Comparison of ENCODE assay signal across 8 cellular contexts in the genomic region with DNA sequence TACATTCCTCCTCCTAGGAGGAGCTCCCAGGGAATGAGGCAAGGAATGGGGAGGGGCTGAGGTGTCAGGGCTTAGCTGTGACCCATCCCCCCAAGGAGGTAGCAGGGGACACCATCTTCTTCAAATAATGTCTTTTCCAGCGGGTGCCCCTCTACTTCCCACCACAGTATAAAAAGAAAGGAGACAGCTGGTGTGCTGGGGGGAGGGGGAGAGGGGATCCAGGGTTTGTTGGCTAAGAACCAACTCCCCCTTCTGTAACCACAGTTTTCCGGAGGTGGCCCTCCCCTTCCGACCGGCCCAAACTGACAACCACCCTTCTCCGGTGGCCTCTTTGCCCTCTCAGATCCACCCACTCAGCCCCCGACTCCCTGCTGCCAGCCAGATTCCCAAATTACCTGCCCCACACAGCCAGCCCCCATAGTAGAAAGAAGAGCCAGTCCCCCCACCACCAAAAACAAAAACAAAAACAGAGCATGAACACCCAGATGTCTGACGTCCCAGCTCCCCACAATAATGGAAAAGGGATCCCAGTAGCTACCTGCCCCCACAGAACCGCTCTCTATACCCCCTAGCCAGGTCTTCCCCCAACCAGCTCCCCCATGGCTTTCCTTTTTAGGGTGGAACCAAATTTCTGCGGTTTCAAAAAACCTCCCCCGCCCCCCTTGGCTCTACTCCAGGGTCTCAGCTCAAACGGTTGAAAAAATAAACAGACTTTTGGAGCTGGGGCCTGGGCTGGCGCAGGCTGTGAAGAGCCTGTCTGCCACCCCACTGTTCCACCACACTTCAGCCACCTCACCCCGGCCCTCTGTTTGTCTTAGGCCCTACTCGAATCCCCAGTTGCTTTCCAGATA. TPM values are rescaled to one million over a fixed set of nuclear protein-coding genes. Genes with fewer than 3 reads are reported as not detected.
DNase-seq lines count a peak whose midpoint lies in the region; ATAC-seq and TF ChIP-seq lines count a peak whose summit lies in the region.

No MANE protein-coding gene starts in this region.

- H3K36me3 ChIP-seq in duodenal mucosa (ENCODE audit: control insufficient read depth in 1 of 2, insufficient read depth in 2 of 2, low read length in 2 of 2), result no peaks in the 10 kb centered on the region

- H3K4me3 ChIP-seq in GM12864 (ENCODE audit: low read depth, low read length) (peak overlapping the region; percentile 88), duodenal mucosa (ENCODE audit: low read depth in 1 of 2, low read length in 2 of 2) (peak overlapping the region; percentile 89 to 90), mononuclear cell (ENCODE audit: low read length) (peak overlapping the region; percentile 89)

- no peak for TF ChIP-seq CTCF in GM12864 (IDR thresholded peaks at IDR 0.05; ENCODE audit: low read depth, low read length, missing control alignments)

- H3K4me3 Mint-ChIP-seq in activated CD4-positive, alpha-beta T cell treated with anti-CD3 and anti-CD28 coated beads, Interleukin-2, amount 10 ng/mL, durations not matched to agents 7 days and 5 days, result peak overlapping the region; percentile 99
- peak overlapping the region; percentile 88 to 99 for H3K4me3 Mint-ChIP-seq in stimulated activated naive B cell treated with anti-CD40 and anti-IgM and Interleukin-4, amounts not matched to agents 10 μg/mL and 1 μg/mL and 100 μg/mL, for 72 hours

- DNase-seq in GM12864 (ENCODE audit: low read depth), result no peak
- DNase-seq in NCI-H345 treated with DMSO at 0.1 percent for 48 hours (lab: John Stamatoyannopoulos, UW; ENCODE audit: unreplicated experiment), result peak; percentile 100
- DNase-seq in activated CD4-positive, alpha-beta T cell treated with anti-CD3 and anti-CD28 coated beads, Interleukin-2, amount 10 ng/mL, durations not matched to agents 7 days and 5 days, result peak; percentile 56
- DNase-seq in stimulated activated naive B cell treated with anti-CD40 and anti-IgM and Interleukin-4, amounts not matched to agents 10 μg/mL and 1 μg/mL and 100 μg/mL, for 72 hours, result no peak
- DNase-seq in left lobe of liver (ENCODE audit: low spot score), result no peak

- CTCF ChIA-PET in activated CD4-positive, alpha-beta T cell treated with anti-CD3 and anti-CD28 coated beads, Interleukin-2, amount 10 ng/mL, durations not matched to agents 7 days and 5 days (lab: Charles Lee), result interaction anchor here (0.6 to 5.0 kb wide), 15 partner anchors 9 to 653 kb away, joined by 3 to 38 read pairs (median 4); no protein-coding TSS in a partner anchor

- peak overlapping the region; percentile 87 for H3K27ac Mint-ChIP-seq in activated CD4-positive, alpha-beta T cell treated with anti-CD3 and anti-CD28 coated beads, Interleukin-2, amount 10 ng/mL, durations not matched to agents 7 days and 5 days
- peak overlapping the region; percentile 100 for H3K27ac Mint-ChIP-seq in stimulated activated naive B cell treated with anti-CD40 and anti-IgM and Interleukin-4, amounts not matched to agents 10 μg/mL and 1 μg/mL and 100 μg/mL, for 72 hours

- H3K27me3 ChIP-seq in duodenal mucosa (ENCODE audit: control insufficient read depth in 1 of 2, insufficient read depth in 2 of 2, low read length in 2 of 2), result no peaks in the 10 kb centered on the region
- no peaks in the 10 kb centered on the region for H3K27me3 ChIP-seq in mononuclear cell (ENCODE audit: insufficient read depth, low read length)

- H3K4me1 ChIP-seq in duodenal mucosa (ENCODE audit: control insufficient read depth in 1 of 2, insufficient read depth in 2 of 2, low read length in 2 of 2), result peaks cover 69 to 75% of the 10 kb centered on the region in 2 donors
- peaks cover 75% of the 10 kb centered on the region for H3K4me1 ChIP-seq in mononuclear cell (ENCODE audit: insufficient read depth, low read length)

- peak overlapping the region; percentile 53 for H3K27ac ChIP-seq in duodenal mucosa (ENCODE audit: low read depth, low read length)

- no peaks in the 10 kb centered on the region for H3K27me3 Mint-ChIP-seq in activated CD4-positive, alpha-beta T cell treated with anti-CD3 and anti-CD28 coated beads, Interleukin-2, amount 10 ng/mL, durations not matched to agents 7 days and 5 days
- no peaks in the 10 kb centered on the region for H3K27me3 Mint-ChIP-seq in stimulated activated naive B cell treated with anti-CD40 and anti-IgM and Interleukin-4, amounts not matched to agents 10 μg/mL and 1 μg/mL and 100 μg/mL, for 72 hours

- POLR2A ChIA-PET in activated CD4-positive, alpha-beta T cell treated with anti-CD3 and anti-CD28 coated beads, Interleukin-2, amount 10 ng/mL, durations not matched to agents 7 days and 5 days (lab: Charles Lee), result interaction anchor here (0.5 to 0.6 kb wide), 3 partner anchors 30 to 307 kb away, joined by 3 to 4 read pairs (median 3); no protein-coding TSS in a partner anchor

- H3K9ac ChIP-seq in duodenal mucosa (ENCODE audit: low read depth in 1 of 2, low read length in 2 of 2), result peak overlapping the region; percentile 83 to 91

- H3K9me3 ChIP-seq in duodenal mucosa (ENCODE audit: control insufficient read depth in 1 of 2, low read length in 2 of 2) (no peaks in the 10 kb centered on the region), mononuclear cell (ENCODE audit: low read depth, low read length) (no peaks in the 10 kb centered on the region)

- no peak for ATAC-seq in stimulated activated naive B cell treated with anti-CD40 and anti-IgM and Interleukin-4, amounts not matched to agents 10 μg/mL and 1 μg/mL and 100 μg/mL, for 72 hours (replicated peaks)
- no peak for ATAC-seq in left lobe of liver
- no peak for ATAC-seq in HG03378 (IDR thresholded peaks at IDR 0.05; ENCODE audit: unreplicated experiment)

- peaks cover 69% of the 10 kb centered on the region for H3K4me1 Mint-ChIP-seq in activated CD4-positive, alpha-beta T cell treated with anti-CD3 and anti-CD28 coated beads, Interleukin-2, amount 10 ng/mL, durations not matched to agents 7 days and 5 days
- peaks cover 63 to 82% of the 10 kb centered on the region in 2 donors for H3K4me1 Mint-ChIP-seq in stimulated activated naive B cell treated with anti-CD40 and anti-IgM and Interleukin-4, amounts not matched to agents 10 μg/mL and 1 μg/mL and 100 μg/mL, for 72 hours

- no peaks in the 10 kb centered on the region for H3K9me3 Mint-ChIP-seq in activated CD4-positive, alpha-beta T cell treated with anti-CD3 and anti-CD28 coated beads, Interleukin-2, amount 10 ng/mL, durations not matched to agents 7 days and 5 days
- no peaks in the 10 kb centered on the region for H3K9me3 Mint-ChIP-seq in stimulated activated naive B cell treated with anti-CD40 and anti-IgM and Interleukin-4, amounts not matched to agents 10 μg/mL and 1 μg/mL and 100 μg/mL, for 72 hours

- H3K36me3 Mint-ChIP-seq in activated CD4-positive, alpha-beta T cell treated with anti-CD3 and anti-CD28 coated beads, Interleukin-2, amount 10 ng/mL, durations not matched to agents 7 days and 5 days (ENCODE audit: low read depth), result peaks cover 53% of the 10 kb centered on the region
- H3K36me3 Mint-ChIP-seq in stimulated activated naive B cell treated with anti-CD40 and anti-IgM and Interleukin-4, amounts not matched to agents 10 μg/mL and 1 μg/mL and 100 μg/mL, for 72 hours, result peaks cover 42 to 68% of the 10 kb centered on the region in 2 donors

RNA-seq across cellular contexts. Expression of a gene that starts 2.1 kb away (rescaled TPM):
- 100 to 1,000 TPM; 157 to 191 TPM for total RNA-seq in activated CD4-positive, alpha-beta T cell treated with anti-CD3 and anti-CD28 coated beads, Interleukin-2, amount 10 ng/mL, durations not matched to agents 7 days and 5 days
- 149 TPM for total RNA-seq in mononuclear cell
- total RNA-seq in left lobe of liver, result 6.5 TPM

RNA-seq across cellular contexts. Expression of a gene that starts 34.8 kb away (rescaled TPM):
- not detected for total RNA-seq in activated CD4-positive, alpha-beta T cell treated with anti-CD3 and anti-CD28 coated beads, Interleukin-2, amount 10 ng/mL, durations not matched to agents 7 days and 5 days
- not detected for total RNA-seq in mononuclear cell
- not detected for total RNA-seq in left lobe of liver

RNA-seq across cellular contexts. Expression of a gene that starts 42.1 kb away (rescaled TPM):
- total RNA-seq in activated CD4-positive, alpha-beta T cell treated with anti-CD3 and anti-CD28 coated beads, Interleukin-2, amount 10 ng/mL, durations not matched to agents 7 days and 5 days, result 10 to 100 TPM; 66.3 to 67.3 TPM
- total RNA-seq in mononuclear cell (38.1 TPM), left lobe of liver (18.5 TPM)

RNA-seq across cellular contexts. Expression of a gene that starts 44.5 kb away (rescaled TPM):
- 100 to 1,000 TPM; 235 to 273 TPM for total RNA-seq in activated CD4-positive, alpha-beta T cell treated with anti-CD3 and anti-CD28 coated beads, Interleukin-2, amount 10 ng/mL, durations not matched to agents 7 days and 5 days
- total RNA-seq in mononuclear cell (403 TPM), left lobe of liver (95.6 TPM)

Comparison
In these comparisons a context has a peak if more than half of its experiments do, and no peak if none do; other contexts are left out.
1. DNase-seq: peak in NCI-H345 treated with DMSO at 0.1 percent for 48 hours (single experiment) and activated CD4-positive, alpha-beta T cell treated with anti-CD3 and anti-CD28 coated beads, Interleukin-2, amount 10 ng/mL, durations not matched to agents 7 days and 5 days (single experiment); none in GM12864 (single experiment), stimulated activated naive B cell treated with anti-CD40 and anti-IgM and Interleukin-4, amounts not matched to agents 10 μg/mL and 1 μg/mL and 100 μg/mL, for 72 hours (single experiment) and left lobe of liver (single experiment).
2. RNA of a gene that starts 2.1 kb away (total RNA-seq): 157 to 191 TPM in activated CD4-positive, alpha-beta T cell treated with anti-CD3 and anti-CD28 coated beads, Interleukin-2, amount 10 ng/mL, durations not matched to agents 7 days and 5 days and 149 TPM in mononuclear cell (single experiment); 6.5 TPM in left lobe of liver (single experiment); every median in the first group is over 10 times any median in the second.
3. Peak in every context shown above with its lines, with median percentiles within 50 percentile points of each other: H3K4me3 ChIP-seq.